Comparison of ENCODE assay signal across 28 cellular contexts in genomic region chr19:31611348-31611877, GRCh38.
"Had no signal": no experiment of that assay in that cellular context is flagged by ENCODE, and none has a peak within 500 bp of the region (broad histone marks: within the 10 kb centered on the region; RNA-seq: fewer than 3 reads in every experiment).

No MANE protein-coding gene starts in this region.

- FAIRE-seq: small intestine, urothelium cell line had no signal

- H3K4me3 ChIP-seq: neural progenitor cell, ovary, psoas muscle, right lobe of liver, sigmoid colon, stomach, thoracic aorta, thyroid gland, tibial nerve, upper lobe of left lung, vagina had no signal

- H3K4me1 Mint-ChIP-seq: neural progenitor cell; stimulated activated effector memory CD8-positive, alpha-beta T cell treated with anti-CD3 and anti-CD28 coated beads, Interleukin-12 subunit alpha, Interleukin-12 subunit beta, amount 100 ng/mL, for 72 hours; stimulated activated naive B cell treated with anti-CD40 and anti-IgM and Interleukin-4, amounts not matched to agents 10 μg/mL and 1 μg/mL and 100 μg/mL, for 72 hours had no signal

- H3K9me3 Mint-ChIP-seq: natural killer cell treated with Interleukin-12 subunit alpha and Interleukin-12 subunit beta and Interleukin-15 and Interleukin-18, amount 100 ng/mL, for 72 hours; stimulated activated effector memory CD8-positive, alpha-beta T cell treated with anti-CD3 and anti-CD28 coated beads, Interleukin-12 subunit alpha, Interleukin-12 subunit beta, amount 100 ng/mL, for 72 hours had no signal

- H3K36me3 ChIP-seq: neural progenitor cell, ovary, right lobe of liver, sigmoid colon, stomach, thoracic aorta, thyroid gland, tibial nerve, upper lobe of left lung, vagina had no signal

- H3K27me3 Mint-ChIP-seq: stimulated activated naive B cell treated with anti-CD40 and anti-IgM and Interleukin-4, amounts not matched to agents 10 μg/mL and 1 μg/mL and 100 μg/mL, for 72 hours had no signal

- H3K27ac Mint-ChIP-seq: natural killer cell treated with Interleukin-12 subunit alpha and Interleukin-12 subunit beta and Interleukin-15 and Interleukin-18, amount 100 ng/mL, for 72 hours; neural progenitor cell; progenitor cell of endocrine pancreas; stimulated activated effector memory CD8-positive, alpha-beta T cell treated with anti-CD3 and anti-CD28 coated beads, Interleukin-12 subunit alpha, Interleukin-12 subunit beta, amount 100 ng/mL, for 72 hours; stimulated activated naive B cell treated with anti-CD40 and anti-IgM and Interleukin-4, amounts not matched to agents 10 μg/mL and 1 μg/mL and 100 μg/mL, for 72 hours; stimulated activated naive CD8-positive, alpha-beta T cell treated with anti-CD3 and anti-CD28 coated beads, Interleukin-15, Interleukin-2, amounts not matched to agents 100 ng/mL and 50 ng/mL, for 24 hours had no signal

- H3K9ac ChIP-seq: neural progenitor cell, parathyroid adenoma had no signal

- H2AFZ ChIP-seq: neural progenitor cell, parathyroid adenoma had no signal

- H3K79me2 ChIP-seq: parathyroid adenoma had no signal

- H3K4me2 ChIP-seq: neural progenitor cell had no signal

- H3K27me3 ChIP-seq: neural progenitor cell, ovary, right lobe of liver, sigmoid colon, stomach, thyroid gland, tibial nerve, upper lobe of left lung, vagina had no signal

- H3K36me3 Mint-ChIP-seq: natural killer cell treated with Interleukin-12 subunit alpha and Interleukin-12 subunit beta and Interleukin-15 and Interleukin-18, amount 100 ng/mL, for 72 hours; neural progenitor cell; stimulated activated effector memory CD8-positive, alpha-beta T cell treated with anti-CD3 and anti-CD28 coated beads, Interleukin-12 subunit alpha, Interleukin-12 subunit beta, amount 100 ng/mL, for 72 hours; stimulated activated naive B cell treated with anti-CD40 and anti-IgM and Interleukin-4, amounts not matched to agents 10 μg/mL and 1 μg/mL and 100 μg/mL, for 72 hours had no signal

- H3K9me3 ChIP-seq: ovary, psoas muscle, right lobe of liver, sigmoid colon, stomach, thoracic aorta, thyroid gland, tibial nerve, upper lobe of left lung, vagina had no signal

- H3K4me3 Mint-ChIP-seq: natural killer cell treated with Interleukin-12 subunit alpha and Interleukin-12 subunit beta and Interleukin-15 and Interleukin-18, amount 100 ng/mL, for 72 hours; neural progenitor cell; stimulated activated effector memory CD8-positive, alpha-beta T cell treated with anti-CD3 and anti-CD28 coated beads, Interleukin-12 subunit alpha, Interleukin-12 subunit beta, amount 100 ng/mL, for 72 hours; stimulated activated naive B cell treated with anti-CD40 and anti-IgM and Interleukin-4, amounts not matched to agents 10 μg/mL and 1 μg/mL and 100 μg/mL, for 72 hours; stimulated activated naive CD8-positive, alpha-beta T cell treated with anti-CD3 and anti-CD28 coated beads, Interleukin-15, Interleukin-2, amounts not matched to agents 100 ng/mL and 50 ng/mL, for 24 hours had no signal

- H3K27ac ChIP-seq: neural progenitor cell, ovary, parathyroid adenoma, psoas muscle, right lobe of liver, sigmoid colon, stomach, thoracic aorta, thyroid gland, tibial nerve, upper lobe of left lung, vagina had no signal

- ATAC-seq: natural killer cell treated with Interleukin-12 subunit alpha and Interleukin-12 subunit beta and Interleukin-15 and Interleukin-18, amount 100 ng/mL, for 72 hours; psoas muscle; right cardiac atrium; right lobe of liver; stimulated activated effector memory CD8-positive, alpha-beta T cell treated with anti-CD3 and anti-CD28 coated beads, Interleukin-12 subunit alpha, Interleukin-12 subunit beta, amount 100 ng/mL, for 72 hours; stimulated activated naive B cell treated with anti-CD40 and anti-IgM and Interleukin-4, amounts not matched to agents 10 μg/mL and 1 μg/mL and 100 μg/mL, for 72 hours had no signal

- DNase-seq: occipital lobe; ovary; posterior cingulate gyrus; psoas muscle; right cardiac atrium; right lobe of liver; sigmoid colon; small intestine; stimulated activated CD4-positive, alpha-beta T cell treated with anti-CD3 and anti-CD28 coated beads, Interleukin-15, amount 100 ng/mL, for 24 hours; stimulated activated CD4-positive, alpha-beta T cell treated with anti-CD3 and anti-CD28 coated beads, Interleukin-2, amount 100 ng/mL, for 24 hours; stimulated activated CD4-positive, alpha-beta T cell treated with anti-CD3 and anti-CD28 coated beads, Interleukin-2, amount 100 ng/mL, for 48 hours; stimulated activated CD4-positive, alpha-beta T cell treated with anti-CD3 and anti-CD28 coated beads, Interleukin-4, amount 100 ng/mL, for 24 hours; stimulated activated naive B cell treated with anti-CD40 and anti-IgM and Interleukin-4, amounts not matched to agents 10 μg/mL and 1 μg/mL and 100 μg/mL, for 72 hours; stimulated activated naive CD4-positive, alpha-beta T cell treated with Interleukin-2 at 50 U/mL for 16 hours; stomach; thyroid gland; trophoblast cell; upper lobe of left lung had no signal

- H3K4me1 ChIP-seq: neural progenitor cell, parathyroid adenoma, psoas muscle, right lobe of liver, stomach, thyroid gland, tibial nerve, upper lobe of left lung, vagina had no signal
